ENCODE assay signal across 8 cellular contexts in the genomic region with DNA sequence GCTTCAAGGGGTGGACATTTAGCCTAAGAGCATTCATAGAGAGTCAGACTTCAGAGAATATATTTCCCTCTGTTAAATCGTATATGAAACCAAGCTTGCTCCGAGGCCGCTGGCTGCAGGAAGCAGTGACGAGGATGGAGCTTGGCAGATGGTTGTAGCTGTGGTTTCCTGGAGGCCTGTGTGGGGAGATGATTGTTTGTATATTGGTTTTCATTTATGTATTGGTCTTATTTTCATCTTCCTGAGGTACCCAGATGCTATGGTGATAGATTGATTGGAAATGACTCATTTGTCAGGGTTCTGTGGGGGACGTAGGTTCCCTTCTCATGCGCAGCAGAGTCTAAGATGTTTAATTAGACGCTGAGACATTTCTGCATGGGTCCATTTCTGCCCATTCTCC. TPM values are rescaled to one million over a fixed set of nuclear protein-coding genes. Genes with fewer than 3 reads are reported as not detected.
DNase-seq lines count a peak whose midpoint lies in the region; ATAC-seq, FAIRE-seq and TF ChIP-seq lines count a peak whose summit lies in the region.

No MANE protein-coding gene starts in this region.

- DNase-seq in GM18507 (ENCODE audit: extremely low spot score, insufficient read length, low read depth), result peak; percentile 36
- peak; percentile 27 for DNase-seq in NCI-H1694 treated with DMSO at 0.1 percent for 48 hours (lab: John Stamatoyannopoulos, UW)
- peak; percentile 87 for DNase-seq in activated effector memory CD4-positive, alpha-beta T cell treated with anti-CD3 and anti-CD28 coated beads, Interleukin-2, amount 50 U/mL, for 16 hours
- no peak for DNase-seq in right lobe of liver
- peak; percentile 57 for DNase-seq in stromal cell of bone marrow (ENCODE audit: low read depth)
- DNase-seq in OCI-LY7 (ENCODE audit: low spot score), result no peak
- DNase-seq in foreskin fibroblast, result no peak
- DNase-seq in hippocampal formation (lab: John Stamatoyannopoulos, UW), result no peak

- peaks cover 0 to 6% (median 0%) of the 10 kb centered on the region in 4 donors for H3K9me3 ChIP-seq in right lobe of liver
- H3K9me3 ChIP-seq in OCI-LY7 (ENCODE audit: low read length), result peaks cover 16% of the 10 kb centered on the region; the same call in 1 of the 2 replicates

- peak; percentile 52 to 63 (median 60) for ATAC-seq in right lobe of liver

- TF ChIP-seq CTCF in right lobe of liver (IDR thresholded peaks at IDR 0.05) (no peak), OCI-LY7 (conservative IDR thresholded peaks at IDR 0.05; ENCODE audit: low read length) (no peak), foreskin fibroblast (IDR thresholded peaks at IDR 0.05; ENCODE audit: low read depth, low read length) (no peak)

- TF ChIP-seq POLR2A in right lobe of liver (IDR thresholded peaks at IDR 0.05), result no peak

- CTCF ChIA-PET in OCI-LY7 (lab: Charles Lee; ENCODE audit: unreplicated experiment), result no interaction called here

- POLR2A ChIA-PET in OCI-LY7 (lab: Charles Lee), result no interaction called here

- H3K36me3 ChIP-seq in right lobe of liver (no peaks in the 10 kb centered on the region), OCI-LY7 (ENCODE audit: insufficient read depth, low read length) (no peaks in the 10 kb centered on the region)

- peaks cover 0 to 12% (median 3%) of the 10 kb centered on the region in 4 donors for H3K4me1 ChIP-seq in right lobe of liver
- peaks cover 9% of the 10 kb centered on the region for H3K4me1 ChIP-seq in OCI-LY7 (ENCODE audit: insufficient read depth, low read length, poor library complexity, severe bottlenecking)

- no peaks in the 10 kb centered on the region for H4K20me1 ChIP-seq in OCI-LY7 (ENCODE audit: insufficient read depth, low read length)

- H3K9me2 ChIP-seq in OCI-LY7 (ENCODE audit: insufficient read depth, low read length), result no peaks in the 10 kb centered on the region

- H3K27me3 ChIP-seq in right lobe of liver, result no peaks in the 10 kb centered on the region

- H3K27ac ChIP-seq in right lobe of liver, result peak overlapping the region in 1 of 3 donors; percentile 22
- H3K27ac ChIP-seq in OCI-LY7 (ENCODE audit: low read depth, low read length, poor library complexity, severe bottlenecking), result no peak overlapping the region

- H3K79me2 ChIP-seq in OCI-LY7 (ENCODE audit: insufficient read depth, low read depth, low read length), result no peaks in the 10 kb centered on the region

- no peak overlapping the region for H3K4me2 ChIP-seq in OCI-LY7 (ENCODE audit: low read length)

- H2AFZ ChIP-seq in OCI-LY7 (ENCODE audit: low read length), result no peak overlapping the region

- intact Hi-C loops in right lobe of liver (cut with DNase I) (no loop called here), OCI-LY7 (cut with micrococcal nuclease; ENCODE audit: unreplicated experiment) (no loop called here)

- no TSS peak for BruUV-seq in OCI-LY7 (replicated peaks; lab: Mats Ljungman, UMichigan)

- 21% methylated on average over 5 of the region's 7 CpGs for WGBS in right lobe of liver (ENCODE audit: insufficient coverage, low coverage, low lambda C conversion rate, missing lambda C conversion rate)

- FAIRE-seq in GM18507 (lab: Jason Lieb, UNC), result peak; percentile 69

- H3K4me3 ChIP-seq in right lobe of liver (no peak overlapping the region), OCI-LY7 (ENCODE audit: low read depth, low read length, poor library complexity, severe bottlenecking) (no peak overlapping the region), foreskin fibroblast (ENCODE audit: low read depth in 1 of 2, low read length in 2 of 2) (no peak overlapping the region)

RNA-seq across cellular contexts. Expression of a gene that starts 26.1 kb away (rescaled TPM):
- total RNA-seq in right lobe of liver (10 to 100 TPM; 10.7 to 38.8 (median 21.0) TPM), OCI-LY7 (2022) (4.6 and 4.9 TPM in 2 replicates)
- total RNA-seq in OCI-LY7 (2014; rRNA removed; shearing (Covaris generic)), result 2.4 and 3.0 TPM in 2 replicates

Comparison
In these comparisons a context has a peak if more than half of its experiments do, and no peak if none do; other contexts are left out.
1. DNase-seq: peak in GM18507 (single experiment), NCI-H1694 treated with DMSO at 0.1 percent for 48 hours (single experiment), activated effector memory CD4-positive, alpha-beta T cell treated with anti-CD3 and anti-CD28 coated beads, Interleukin-2, amount 50 U/mL, for 16 hours (single experiment) and stromal cell of bone marrow (single experiment); none in right lobe of liver (0 of 3), OCI-LY7 (single experiment), foreskin fibroblast (0 of 2) and hippocampal formation (0 of 2).